9 cellular contexts compared by ENCODE assay signal in the genomic region with DNA sequence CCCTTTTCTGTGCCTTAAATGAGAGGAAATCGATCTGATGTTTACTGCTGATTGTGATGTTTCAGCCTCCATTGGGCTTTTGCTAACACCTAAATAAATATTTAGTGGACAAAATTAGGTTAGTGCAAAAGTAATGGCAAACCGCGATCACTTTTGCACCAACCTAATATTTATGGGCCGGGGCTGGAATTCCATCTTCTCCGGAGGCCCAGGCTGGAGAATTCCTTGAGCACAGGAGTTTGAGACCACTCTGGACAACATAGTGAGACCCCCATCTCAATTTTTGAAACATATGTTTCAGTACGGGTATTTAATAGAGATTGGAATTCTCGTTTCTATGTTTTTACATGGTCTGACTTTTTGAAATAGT. TPM values are rescaled to one million over a fixed set of nuclear protein-coding genes. Genes with fewer than 3 reads are reported as not detected.
DNase-seq lines count a peak whose midpoint lies in the region; ATAC-seq, FAIRE-seq and TF ChIP-seq lines count a peak whose summit lies in the region.
"Had no signal": no experiment of that assay in that cellular context is flagged by ENCODE, and none has a peak within 500 bp of the region (broad histone marks: within the 10 kb centered on the region; RNA-seq: fewer than 3 reads in every experiment).

No MANE protein-coding gene starts in this region.

- H3K4me2 ChIP-seq in mesendoderm (ENCODE audit: low read length) = peak overlapping the region; percentile 56

- no peak for ATAC-seq in Right ventricle myocardium inferior
- ATAC-seq in upper lobe of left lung (ENCODE audit: low FRiP score in 2 of 2) = no peak

- TF ChIP-seq CTCF in cardiac muscle cell (IDR thresholded peaks at IDR 0.05; ENCODE audit: low read depth, low read length) = no peak
- TF ChIP-seq CTCF in bronchial epithelial cell (IDR thresholded peaks at IDR 0.05; ENCODE audit: insufficient read depth, low read length, severe bottlenecking) = no peak
- no peak for TF ChIP-seq CTCF in upper lobe of left lung (IDR thresholded peaks at IDR 0.05)

- H3K27me3 ChIP-seq in cardiac muscle cell (no peaks in the 10 kb centered on the region), bronchial epithelial cell (ENCODE audit: control insufficient read depth, insufficient read depth, low read length) (no peaks in the 10 kb centered on the region), mesendoderm (ENCODE audit: insufficient read depth, low read length, poor library complexity) (no peaks in the 10 kb centered on the region), upper lobe of left lung (no peaks in the 10 kb centered on the region)

- H3K23ac ChIP-seq in mesendoderm (ENCODE audit: low read length) = no peak overlapping the region

- WGBS in mesendoderm (ENCODE audit: extremely low coverage, insufficient coverage, low lambda C conversion rate) = no CpG with 5 or more reads among the region's 7 CpGs
- 41 to 60% methylated on average over 7 of the region's 7 CpGs for WGBS in upper lobe of left lung, 2 donors

- no peak for TF ChIP-seq EP300 in upper lobe of left lung (IDR thresholded peaks at IDR 0.05)

- H3K9me3 ChIP-seq in cardiac muscle cell (ENCODE audit: low read depth) = peaks cover 7% of the 10 kb centered on the region
- peaks cover 20 to 87% (median 54%) of the 10 kb centered on the region in 4 donors for H3K9me3 ChIP-seq in upper lobe of left lung

- TF ChIP-seq POLR2A in upper lobe of left lung (IDR thresholded peaks at IDR 0.05) = no peak

- H3K36me3 ChIP-seq in cardiac muscle cell = peaks cover 19% of the 10 kb centered on the region
- H3K36me3 ChIP-seq in bronchial epithelial cell (ENCODE audit: control insufficient read depth, insufficient read depth, low read length) = peaks cover 4% of the 10 kb centered on the region
- peaks cover 6% of the 10 kb centered on the region for H3K36me3 ChIP-seq in mesendoderm (ENCODE audit: control insufficient read depth, insufficient read depth, low read length)
- H3K36me3 ChIP-seq in upper lobe of left lung = peaks cover 11 to 43% (median 34%) of the 10 kb centered on the region in 4 donors

- intact Hi-C loops in Right ventricle myocardium inferior (cut with DNase I) = loop anchor here (2.0 kb wide), 1 partner anchor 26 kb away; a partner anchor contains a TSS

- H4K5ac ChIP-seq in mesendoderm (ENCODE audit: low read length) = no peak overlapping the region

- peak overlapping the region; percentile 44 for H3K4ac ChIP-seq in mesendoderm (ENCODE audit: low read depth, low read length)

- peak overlapping the region; percentile 87 for H3K56ac ChIP-seq in mesendoderm (ENCODE audit: low read length)

- H2BK120ac ChIP-seq in mesendoderm (ENCODE audit: low read depth, low read length) = no peak overlapping the region

- H3K27ac ChIP-seq in cardiac muscle cell (peak overlapping the region; percentile 96), mesendoderm (ENCODE audit: low read depth, low read length) (no peak overlapping the region), upper lobe of left lung (peak overlapping the region; percentile 85 to 98 (median 96))

- peak overlapping the region; percentile 65 for H3K18ac ChIP-seq in mesendoderm (ENCODE audit: low read length)

- no peak for FAIRE-seq in bronchial epithelial cell (lab: Jason Lieb, UNC)

- peaks cover 2% of the 10 kb centered on the region for H3K79me2 ChIP-seq in mesendoderm (ENCODE audit: control insufficient read depth, insufficient read depth, low read length)

- H2BK5ac ChIP-seq in mesendoderm (ENCODE audit: low read length) = no peak overlapping the region

- H4K8ac ChIP-seq in mesendoderm (ENCODE audit: low read depth, low read length) = no peak overlapping the region

- H3K4me1 ChIP-seq in cardiac muscle cell (ENCODE audit: low read depth) = no peaks in the 10 kb centered on the region
- no peaks in the 10 kb centered on the region for H3K4me1 ChIP-seq in mesendoderm (ENCODE audit: control insufficient read depth, low read depth, low read length)
- H3K4me1 ChIP-seq in upper lobe of left lung = peaks cover 0 to 13% (median 7%) of the 10 kb centered on the region in 4 donors

- peak overlapping the region; percentile 50 for H3K4me3 ChIP-seq in cardiac muscle cell
- peak overlapping the region; percentile 70 for H3K4me3 ChIP-seq in bronchial epithelial cell (ENCODE audit: low read depth, low read length)
- H3K4me3 ChIP-seq in mesendoderm (ENCODE audit: low read length) = peak overlapping the region; percentile 84
- peak overlapping the region; percentile 49 to 74 (median 63) for H3K4me3 ChIP-seq in upper lobe of left lung

- no peak overlapping the region for H2AK5ac ChIP-seq in mesendoderm (ENCODE audit: low read length)

- H3K9ac ChIP-seq in mesendoderm (ENCODE audit: low read length) = peak overlapping the region; percentile 88

- DNase-seq in cardiac muscle cell (ENCODE audit: low read depth in 1 of 2, low spot score in 1 of 2) (no peak), Right ventricle myocardium inferior (ENCODE audit: missing footprints) (no peak), bronchial epithelial cell (ENCODE audit: low read depth) (no peak), mesendoderm (no peak), upper lobe of left lung (no peak), cortex of kidney (lab: John Stamatoyannopoulos, UW) (no peak), NOMO-1 treated with dmso at 0.1 percent for 144 hours (lab: John Stamatoyannopoulos, UW; ENCODE audit: unreplicated experiment) (no peak), NCI-H1105 (lab: John Stamatoyannopoulos, UW) (no peak)

- H2BK15ac ChIP-seq in mesendoderm (replicated peaks; ENCODE audit: low read depth) = no peak overlapping the region

- H3K79me1 ChIP-seq in mesendoderm (ENCODE audit: low read length) = no peaks in the 10 kb centered on the region

RNA-seq across cellular contexts. Expression of a gene that starts 0.6 kb away (rescaled TPM):
- total RNA-seq in cardiac muscle cell = 20.9 and 25.3 TPM in 2 replicates
- 19.5 and 24.7 TPM in 2 replicates for polyA plus RNA-seq in cardiac muscle cell
- 18.2 TPM for total RNA-seq in Right ventricle myocardium inferior
- 22.1 and 24.0 TPM in 2 replicates for total RNA-seq in bronchial epithelial cell
- 24.0 TPM for polyA plus RNA-seq in mesendoderm (2013, experiment 1 of 2)
- 23.6 TPM for polyA plus RNA-seq in mesendoderm (2013, experiment 2 of 2)
- total RNA-seq in upper lobe of left lung = 10 to 100 TPM in 5 of 6 donors, 1 to 10 TPM in 1; 9.9 to 19.4 (median 12.4) TPM

RNA-seq across cellular contexts. Expression of a gene that starts 27.3 kb away (rescaled TPM):
- total RNA-seq in cardiac muscle cell (31.5 and 41.9 TPM in 2 replicates), Right ventricle myocardium inferior (12.6 TPM), bronchial epithelial cell (15.8 and 32.5 TPM in 2 replicates), upper lobe of left lung (10 to 100 TPM; 10.2 to 36.7 (median 27.5) TPM)
- 15.8 and 25.0 TPM in 2 replicates for polyA plus RNA-seq in cardiac muscle cell
- 4.7 TPM for polyA plus RNA-seq in mesendoderm (2013, experiment 1 of 2)
- 3.4 TPM for polyA plus RNA-seq in mesendoderm (2013, experiment 2 of 2)

RNA-seq across cellular contexts. Expression of a gene that starts 34.3 kb away (rescaled TPM):
- total RNA-seq in cardiac muscle cell (11.5 and 14.3 TPM in 2 replicates), Right ventricle myocardium inferior (2.5 TPM), bronchial epithelial cell (1.3 and 1.4 TPM in 2 replicates), upper lobe of left lung (1 to 10 TPM; 1.7 to 5.3 (median 2.7) TPM)
- 15.7 and 23.7 TPM in 2 replicates for polyA plus RNA-seq in cardiac muscle cell
- 4.4 TPM for polyA plus RNA-seq in mesendoderm (2013, experiment 1 of 2)
- polyA plus RNA-seq in mesendoderm (2013, experiment 2 of 2) = 4.4 TPM

RNA-seq across cellular contexts. Expression of a gene that starts 58.6 kb away (rescaled TPM):
- 1.5 and 2.6 TPM in 2 replicates for total RNA-seq in cardiac muscle cell
- 1.6 and 2.0 TPM in 2 replicates for polyA plus RNA-seq in cardiac muscle cell
- 0.24 TPM for total RNA-seq in Right ventricle myocardium inferior
- not detected in 2 replicates for total RNA-seq in bronchial epithelial cell
- polyA plus RNA-seq in mesendoderm (2013, experiment 1 of 2) = not detected
- 0.01 TPM for polyA plus RNA-seq in mesendoderm (2013, experiment 2 of 2)
- under 1 TPM in 3 of 6 donors, not detected in 3; 0.17 to 0.55 (median 0.30) TPM for total RNA-seq in upper lobe of left lung
- total RNA-seq: dermis microvascular lymphatic vessel endothelial cell had no signal
